1 cellular context compared by ENCODE assay signal in the genomic region with DNA sequence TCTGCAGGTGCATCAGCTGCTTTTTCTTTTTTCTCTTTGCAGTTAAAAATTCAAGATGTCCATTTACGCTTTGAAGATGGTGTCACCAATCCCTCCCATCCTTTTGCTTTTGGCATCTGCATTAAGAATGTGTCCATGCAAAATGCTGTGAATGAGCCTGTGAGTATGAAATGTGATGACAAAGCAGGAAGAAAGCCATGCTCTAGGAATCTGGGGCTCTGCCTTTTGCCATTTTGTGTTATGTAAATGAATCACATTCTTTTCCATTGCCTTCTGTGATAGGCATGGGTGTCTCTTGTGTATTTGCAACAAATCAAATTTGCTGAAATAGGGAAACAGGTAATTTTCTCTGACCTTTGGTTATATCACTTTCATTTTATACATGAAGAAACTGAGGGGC.
TF ChIP-seq lines count a peak whose summit lies in the region.

No MANE protein-coding gene starts in this region.

TF ChIP-seq in GM23338, 12 proteins besides CTCF, POLR2A, EP300 and RAD21 (continued from another document):
- TF ChIP-seq, protein P1, sequence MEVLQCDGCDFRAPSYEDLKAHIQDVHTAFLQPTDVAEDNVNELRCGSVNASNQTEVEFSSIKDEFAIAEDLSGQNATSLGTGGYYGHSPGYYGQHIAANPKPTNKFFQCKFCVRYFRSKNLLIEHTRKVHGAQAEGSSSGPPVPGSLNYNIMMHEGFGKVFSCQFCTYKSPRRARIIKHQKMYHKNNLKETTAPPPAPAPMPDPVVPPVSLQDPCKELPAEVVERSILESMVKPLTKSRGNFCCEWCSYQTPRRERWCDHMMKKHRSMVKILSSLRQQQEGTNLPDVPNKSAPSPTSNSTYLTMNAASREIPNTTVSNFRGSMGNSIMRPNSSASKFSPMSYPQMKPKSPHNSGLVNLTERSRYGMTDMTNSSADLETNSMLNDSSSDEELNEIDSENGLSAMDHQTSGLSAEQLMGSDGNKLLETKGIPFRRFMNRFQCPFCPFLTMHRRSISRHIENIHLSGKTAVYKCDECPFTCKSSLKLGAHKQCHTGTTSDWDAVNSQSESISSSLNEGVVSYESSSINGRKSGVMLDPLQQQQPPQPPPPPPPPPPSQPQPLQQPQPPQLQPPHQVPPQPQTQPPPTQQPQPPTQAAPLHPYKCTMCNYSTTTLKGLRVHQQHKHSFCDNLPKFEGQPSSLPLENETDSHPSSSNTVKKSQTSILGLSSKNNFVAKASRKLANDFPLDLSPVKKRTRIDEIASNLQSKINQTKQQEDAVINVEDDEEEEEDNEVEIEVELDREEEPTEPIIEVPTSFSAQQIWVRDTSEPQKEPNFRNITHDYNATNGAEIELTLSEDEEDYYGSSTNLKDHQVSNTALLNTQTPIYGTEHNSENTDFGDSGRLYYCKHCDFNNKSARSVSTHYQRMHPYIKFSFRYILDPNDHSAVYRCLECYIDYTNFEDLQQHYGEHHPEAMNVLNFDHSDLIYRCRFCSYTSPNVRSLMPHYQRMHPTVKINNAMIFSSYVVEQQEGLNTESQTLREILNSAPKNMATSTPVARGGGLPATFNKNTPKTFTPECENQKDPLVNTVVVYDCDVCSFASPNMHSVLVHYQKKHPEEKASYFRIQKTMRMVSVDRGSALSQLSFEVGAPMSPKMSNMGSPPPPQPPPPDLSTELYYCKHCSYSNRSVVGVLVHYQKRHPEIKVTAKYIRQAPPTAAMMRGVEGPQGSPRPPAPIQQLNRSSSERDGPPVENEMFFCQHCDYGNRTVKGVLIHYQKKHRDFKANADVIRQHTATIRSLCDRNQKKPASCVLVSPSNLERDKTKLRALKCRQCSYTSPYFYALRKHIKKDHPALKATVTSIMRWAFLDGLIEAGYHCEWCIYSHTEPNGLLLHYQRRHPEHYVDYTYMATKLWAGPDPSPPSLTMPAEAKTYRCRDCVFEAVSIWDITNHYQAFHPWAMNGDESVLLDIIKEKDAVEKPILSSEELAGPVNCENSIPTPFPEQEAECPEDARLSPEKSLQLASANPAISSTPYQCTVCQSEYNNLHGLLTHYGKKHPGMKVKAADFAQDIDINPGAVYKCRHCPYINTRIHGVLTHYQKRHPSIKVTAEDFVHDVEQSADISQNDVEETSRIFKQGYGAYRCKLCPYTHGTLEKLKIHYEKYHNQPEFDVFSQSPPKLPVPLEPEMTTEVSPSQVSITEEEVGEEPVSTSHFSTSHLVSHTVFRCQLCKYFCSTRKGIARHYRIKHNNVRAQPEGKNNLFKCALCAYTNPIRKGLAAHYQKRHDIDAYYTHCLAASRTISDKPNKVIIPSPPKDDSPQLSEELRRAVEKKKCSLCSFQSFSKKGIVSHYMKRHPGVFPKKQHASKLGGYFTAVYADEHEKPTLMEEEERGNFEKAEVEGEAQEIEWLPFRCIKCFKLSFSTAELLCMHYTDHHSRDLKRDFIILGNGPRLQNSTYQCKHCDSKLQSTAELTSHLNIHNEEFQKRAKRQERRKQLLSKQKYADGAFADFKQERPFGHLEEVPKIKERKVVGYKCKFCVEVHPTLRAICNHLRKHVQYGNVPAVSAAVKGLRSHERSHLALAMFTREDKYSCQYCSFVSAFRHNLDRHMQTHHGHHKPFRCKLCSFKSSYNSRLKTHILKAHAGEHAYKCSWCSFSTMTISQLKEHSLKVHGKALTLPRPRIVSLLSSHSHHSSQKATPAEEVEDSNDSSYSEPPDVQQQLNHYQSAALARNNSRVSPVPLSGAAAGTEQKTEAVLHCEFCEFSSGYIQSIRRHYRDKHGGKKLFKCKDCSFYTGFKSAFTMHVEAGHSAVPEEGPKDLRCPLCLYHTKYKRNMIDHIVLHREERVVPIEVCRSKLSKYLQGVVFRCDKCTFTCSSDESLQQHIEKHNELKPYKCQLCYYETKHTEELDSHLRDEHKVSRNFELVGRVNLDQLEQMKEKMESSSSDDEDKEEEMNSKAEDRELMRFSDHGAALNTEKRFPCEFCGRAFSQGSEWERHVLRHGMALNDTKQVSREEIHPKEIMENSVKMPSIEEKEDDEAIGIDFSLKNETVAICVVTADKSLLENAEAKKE (CRISPR knock-in tag; IDR thresholded peaks at IDR 0.05): no peak
- TF ChIP-seq, protein P2, sequence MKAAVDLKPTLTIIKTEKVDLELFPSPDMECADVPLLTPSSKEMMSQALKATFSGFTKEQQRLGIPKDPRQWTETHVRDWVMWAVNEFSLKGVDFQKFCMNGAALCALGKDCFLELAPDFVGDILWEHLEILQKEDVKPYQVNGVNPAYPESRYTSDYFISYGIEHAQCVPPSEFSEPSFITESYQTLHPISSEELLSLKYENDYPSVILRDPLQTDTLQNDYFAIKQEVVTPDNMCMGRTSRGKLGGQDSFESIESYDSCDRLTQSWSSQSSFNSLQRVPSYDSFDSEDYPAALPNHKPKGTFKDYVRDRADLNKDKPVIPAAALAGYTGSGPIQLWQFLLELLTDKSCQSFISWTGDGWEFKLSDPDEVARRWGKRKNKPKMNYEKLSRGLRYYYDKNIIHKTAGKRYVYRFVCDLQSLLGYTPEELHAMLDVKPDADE (IDR thresholded peaks at IDR 0.05): no peak
- TF ChIP-seq EZH2 (IDR thresholded peaks at IDR 0.05; ENCODE audit: low read depth, unreplicated experiment) (no peak), CREB1 (CRISPR knock-in tag; IDR thresholded peaks at IDR 0.05; ENCODE audit: low read depth) (no peak), ZNF331 (CRISPR knock-in tag; IDR thresholded peaks at IDR 0.05; ENCODE audit: low read depth) (no peak), STAT1 (IDR thresholded peaks at IDR 0.05; ENCODE audit: unreplicated experiment) (no peak), EZH2phosphoT487 (IDR thresholded peaks at IDR 0.05; ENCODE audit: unreplicated experiment) (no peak)
